ENCODE assay signal across 29 cellular contexts in the genomic region with DNA sequence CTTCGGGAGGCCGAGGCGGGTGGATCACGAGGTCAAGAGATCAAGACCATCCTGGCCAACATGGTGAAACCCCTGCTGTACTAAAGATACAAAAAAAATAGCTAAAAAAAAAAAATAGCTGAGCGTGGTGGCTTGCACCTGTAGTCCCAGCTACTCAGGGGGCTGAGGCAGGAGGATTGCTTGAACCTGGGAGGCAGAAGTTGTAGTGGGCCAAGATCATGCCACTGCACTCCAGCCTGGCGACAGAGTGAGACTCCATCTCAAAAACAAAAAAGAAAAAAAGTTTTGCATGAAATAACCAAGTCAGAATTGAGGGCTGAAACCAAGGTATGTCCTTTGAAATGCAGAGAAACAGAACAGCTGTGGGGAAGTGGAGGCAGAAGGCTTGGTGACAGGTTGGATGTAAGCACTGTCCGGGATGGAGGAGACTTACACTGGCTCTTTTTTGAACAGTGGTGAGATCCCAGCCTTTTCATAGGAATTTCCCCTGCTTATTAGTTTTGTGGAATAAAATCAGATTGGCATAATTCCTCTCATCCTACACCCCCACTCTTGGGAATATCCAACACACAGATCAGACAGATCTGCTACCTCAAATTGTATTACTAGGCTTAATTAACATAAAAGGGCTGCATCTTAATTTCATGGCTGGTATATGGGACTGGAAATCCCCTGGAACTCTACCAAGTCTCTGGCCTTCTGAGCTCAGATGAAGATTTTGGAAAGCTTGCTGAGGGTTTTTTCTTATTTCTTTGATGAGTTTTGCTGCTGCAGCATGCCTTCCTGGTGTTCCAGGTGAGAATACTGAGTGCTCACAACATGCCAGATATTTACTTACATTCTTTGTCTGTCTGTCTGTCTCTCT. TPM values are rescaled to one million over a fixed set of nuclear protein-coding genes. Genes with fewer than 3 reads are reported as not detected.
DNase-seq lines count a peak whose midpoint lies in the region; ATAC-seq and TF ChIP-seq lines count a peak whose summit lies in the region.
"Had no signal": no experiment of that assay in that cellular context is flagged by ENCODE, and none has a peak within 500 bp of the region (broad histone marks: within the 10 kb centered on the region; RNA-seq: fewer than 3 reads in every experiment).

No MANE protein-coding gene starts in this region.

- CTCF ChIA-PET in mammary epithelial cell (lab: Charles Lee; ENCODE audit: low non-redundant PET) = interaction anchor here (0.5 kb wide), 2 partner anchors 239 to 1453 kb away, joined by 3 read pairs; no protein-coding TSS in a partner anchor

- TSS peak; percentile 99 for BruUV-seq in mammary epithelial cell (replicated peaks; lab: Mats Ljungman, UMichigan)

- no peaks in the 10 kb centered on the region for H3K4me1 ChIP-seq in mammary epithelial cell (ENCODE audit: insufficient read depth, low read length)
- H3K4me1 ChIP-seq: Caco-2, neural progenitor cell, parathyroid adenoma had no signal

- no peaks in the 10 kb centered on the region for H3K36me3 ChIP-seq in mammary epithelial cell (ENCODE audit: insufficient read depth, low read length)
- H3K36me3 ChIP-seq: ascending aorta, left lung, neural progenitor cell, suprapubic skin, upper lobe of left lung, WERI-Rb-1 had no signal

- no peaks in the 10 kb centered on the region for H3K79me2 ChIP-seq in mammary epithelial cell (ENCODE audit: insufficient read depth, low read length)
- H3K79me2 ChIP-seq: parathyroid adenoma had no signal

- no peak for ATAC-seq in natural killer cell
- ATAC-seq in HG02938 (IDR thresholded peaks at IDR 0.05; ENCODE audit: unreplicated experiment) = no peak
- ATAC-seq: activated naive CD4-positive, alpha-beta T cell treated with anti-CD3 and anti-CD28 coated beads, Interleukin-2, amount 50 U/mL, for 72 hours; left lung had no signal

- in situ Hi-C loops in mammary epithelial cell (cut with MboI; ENCODE audit: low sequenced_read_pairs in 2 of 2) = loop anchor here in 1 of 2 donors (25.0 kb wide), 1 partner anchor 326 kb away; no protein-coding TSS in a partner anchor

- no peaks in the 10 kb centered on the region for H4K20me1 ChIP-seq in mammary epithelial cell (ENCODE audit: insufficient read depth, low read length)

- no peak overlapping the region for H3K27ac ChIP-seq in mammary epithelial cell (ENCODE audit: insufficient read depth, low read depth, low read length)
- H3K27ac ChIP-seq: ascending aorta, dorsolateral prefrontal cortex, HL-60, neural progenitor cell, parathyroid adenoma, suprapubic skin, upper lobe of left lung, WERI-Rb-1 had no signal

- DNase-seq in GM12865 (ENCODE audit: low read depth) (peak; percentile 37), M059J (ENCODE audit: low read depth) (peak; percentile 28), mammary epithelial cell (no peak), iris pigment epithelial cell (ENCODE audit: low read depth) (peak; percentile 49), dedifferentiated amniotic fluid mesenchymal stem cell (ENCODE audit: extremely low spot score) (no peak), natural killer cell (no peak)
- DNase-seq: activated CD4-positive, alpha-beta T cell treated with anti-CD3 and anti-CD28 coated beads for 4 hours; C1 segment of cervical spinal cord; Caco-2; dorsolateral prefrontal cortex; islet precursor cell; left lung; mesendoderm; NCI-H1436; NCI-H2081; NCI-H2227 treated with DMSO at 0.1 percent for 48 hours; NCI-H526; retina; stimulated activated naive CD4-positive, alpha-beta T cell; upper lobe of left lung; WERI-Rb-1 had no signal

- intact Hi-C loops in mammary epithelial cell (cut with micrococcal nuclease) (no loop called here), natural killer cell (cut with micrococcal nuclease) (no loop called here)

- no peak overlapping the region for H2AFZ ChIP-seq in mammary epithelial cell (ENCODE audit: low read depth, low read length)
- H2AFZ ChIP-seq: neural progenitor cell, parathyroid adenoma had no signal

- H3K36me3 Mint-ChIP-seq in natural killer cell = no peaks in the 10 kb centered on the region
- H3K36me3 Mint-ChIP-seq: activated naive CD4-positive, alpha-beta T cell treated with anti-CD3 and anti-CD28 coated beads, Interleukin-2, amount 50 U/mL, for 72 hours had no signal

- no peaks in the 10 kb centered on the region for H3K9me3 Mint-ChIP-seq in natural killer cell
- H3K9me3 Mint-ChIP-seq: activated naive CD4-positive, alpha-beta T cell treated with anti-CD3 and anti-CD28 coated beads, Interleukin-2, amount 50 U/mL, for 72 hours; neural progenitor cell had no signal

- no peak overlapping the region for H3K27ac Mint-ChIP-seq in natural killer cell
- H3K27ac Mint-ChIP-seq: neural progenitor cell had no signal

- no peak overlapping the region for H3K4me2 ChIP-seq in mammary epithelial cell (ENCODE audit: insufficient read depth, low read depth, low read length)
- H3K4me2 ChIP-seq: neural progenitor cell had no signal

- H3K4me1 Mint-ChIP-seq in natural killer cell = peaks cover 0 to 4% of the 10 kb centered on the region in 2 donors

- H3K27me3 Mint-ChIP-seq in natural killer cell (ENCODE audit: low read depth in 2 of 2) = peaks cover 0 to 3% of the 10 kb centered on the region in 2 donors

- H3K9ac ChIP-seq in mammary epithelial cell (ENCODE audit: insufficient read depth, low read length) = no peak overlapping the region
- H3K9ac ChIP-seq: neural progenitor cell, parathyroid adenoma had no signal

- no peak overlapping the region for H3K4me3 Mint-ChIP-seq in natural killer cell
- H3K4me3 Mint-ChIP-seq: neural progenitor cell had no signal

- TF ChIP-seq CTCF in GM12865 (IDR thresholded peaks at IDR 0.05; ENCODE audit: insufficient read depth, low read depth, low read length, missing control alignments) = no peak
- no peak for TF ChIP-seq CTCF in mammary epithelial cell (conservative IDR thresholded peaks at IDR 0.05 in 1 of 2, IDR thresholded peaks at IDR 0.05 in 1 of 2; ENCODE audit: extremely low read depth in 1 of 2, insufficient read depth in 1 of 2, low read depth in 1 of 2, low read length in 2 of 2)
- TF ChIP-seq CTCF in natural killer cell (IDR thresholded peaks at IDR 0.05) = no peak

- H3K4me3 ChIP-seq in GM12865 (ENCODE audit: low read depth, low read length) (no peak overlapping the region), mammary epithelial cell (replicated peaks in 1 of 3; ENCODE audit: insufficient read depth in 1 of 3, low read depth in 2 of 3, low read length in 3 of 3) (no peak overlapping the region)
- H3K4me3 ChIP-seq: ascending aorta, dorsolateral prefrontal cortex, left lung, neural progenitor cell, suprapubic skin, upper lobe of left lung had no signal

- H3K9me3 ChIP-seq in mammary epithelial cell (replicated peaks; ENCODE audit: insufficient read depth, low read length) = no peaks in the 10 kb centered on the region
- H3K9me3 ChIP-seq: ascending aorta, Caco-2, left lung, suprapubic skin, upper lobe of left lung had no signal

- no peaks in the 10 kb centered on the region for H3K27me3 ChIP-seq in mammary epithelial cell (ENCODE audit: insufficient read depth, low read length)
- H3K27me3 ChIP-seq: ascending aorta, dorsolateral prefrontal cortex, left lung, neural progenitor cell, suprapubic skin, upper lobe of left lung had no signal

- WGBS in mammary epithelial cell (ENCODE audit: low coverage, missing lambda C conversion rate) = 82% methylated on average over 3 of the region's 7 CpGs

- dilution Hi-C loops in mammary epithelial cell (cut with HindIII; ENCODE audit: low sequenced_read_pairs) = no loop called here

RNA-seq across cellular contexts. Expression of gene C4orf36, which starts 18.8 kb away (rescaled TPM):
- total RNA-seq in M059J (2014; rRNA removed; shearing (Covaris generic)) = 0.12 and 0.76 TPM in 2 replicates
- total RNA-seq in mammary epithelial cell (1 to 10 TPM; 2.7 to 5.7 TPM), natural killer cell (not detected)
- polyA plus RNA-seq in mammary epithelial cell = 3.0 TPM
- polyA minus RNA-seq in mammary epithelial cell = 36.6 TPM
- total RNA-seq: activated naive CD4-positive, alpha-beta T cell treated with anti-CD3 and anti-CD28 coated beads, Interleukin-2, amount 50 U/mL, for 72 hours; ascending aorta; skeletal muscle tissue had no signal

RNA-seq across cellular contexts. Expression of gene AFF1, which starts 23.8 kb away (rescaled TPM):
- 7.6 and 17.1 TPM in 2 replicates for total RNA-seq in M059J (2014; rRNA removed; shearing (Covaris generic))
- total RNA-seq in mammary epithelial cell = 10 to 100 TPM; 24.8 to 48.3 TPM
- polyA plus RNA-seq in mammary epithelial cell = 19.8 TPM
- polyA minus RNA-seq in mammary epithelial cell = 83.2 TPM
- total RNA-seq in natural killer cell = 10 to 100 TPM; 87.9 to 93.4 (median 91.7) TPM

Comparison
In these comparisons a context has a peak if more than half of its experiments do, and no peak if none do; other contexts are left out.
1. DNase-seq: peak in GM12865 (single experiment), M059J (single experiment) and iris pigment epithelial cell (single experiment); none in mammary epithelial cell (single experiment), dedifferentiated amniotic fluid mesenchymal stem cell (single experiment) and natural killer cell (single experiment).